In genomic region chr18:42074704-42075103, GRCh38 we compare ENCODE assay signal across 35 cellular contexts.
"Had no signal": no experiment of that assay in that cellular context is flagged by ENCODE, and none has a peak within 500 bp of the region (broad histone marks: within the 10 kb centered on the region; RNA-seq: fewer than 3 reads in every experiment).

No MANE protein-coding gene starts in this region.

- H3K27me3 Mint-ChIP-seq: activated CD4-positive, alpha-beta T cell treated with anti-CD3 and anti-CD28 coated beads, Interleukin-2, amount 10 ng/mL, durations not matched to agents 7 days and 5 days; activated naive CD4-positive, alpha-beta T cell treated with anti-CD3 and anti-CD28 coated beads, Interleukin-2, amount 10 ng/mL, durations not matched to agents 7 days and 5 days; activated T-cell treated with anti-CD3 and anti-CD28 coated beads, Interleukin-2, amount 50 U/mL, for 24 hours; T-cell had no signal

- H3K27ac Mint-ChIP-seq: activated CD4-positive, alpha-beta T cell treated with anti-CD3 and anti-CD28 coated beads, Interleukin-2, amount 10 ng/mL, durations not matched to agents 7 days and 5 days; activated CD8-positive, alpha-beta T cell treated with anti-CD3 and anti-CD28 coated beads, Interleukin-2, amount 10 ng/mL, durations not matched to agents 7 days and 5 days; activated naive CD4-positive, alpha-beta T cell treated with anti-CD3 and anti-CD28 coated beads, Interleukin-2, amount 10 ng/mL, durations not matched to agents 7 days and 5 days; activated T-cell treated with anti-CD3 and anti-CD28 coated beads, Interleukin-2, amount 50 U/mL, for 24 hours; T-cell had no signal

- H3K4me3 Mint-ChIP-seq: activated CD4-positive, alpha-beta T cell treated with anti-CD3 and anti-CD28 coated beads, Interleukin-2, amount 10 ng/mL, durations not matched to agents 7 days and 5 days; activated CD8-positive, alpha-beta T cell treated with anti-CD3 and anti-CD28 coated beads, Interleukin-2, amount 10 ng/mL, durations not matched to agents 7 days and 5 days; activated naive CD4-positive, alpha-beta T cell treated with anti-CD3 and anti-CD28 coated beads, Interleukin-2, amount 10 ng/mL, durations not matched to agents 7 days and 5 days; activated T-cell treated with anti-CD3 and anti-CD28 coated beads, Interleukin-2, amount 50 U/mL, for 24 hours; activated T-helper 1 cell treated with anti-CD3 and anti-CD28 coated beads, Interleukin-12 subunit alpha, Interleukin-12 subunit beta, Interleukin-2, Interleukin-4 antibody, amounts not matched to agents 30 ng/mL and 10 ng/mL and 1 ng/mL, durations not matched to agents 14 hours and 24 hours and 36 hours; T-cell had no signal

- ATAC-seq: activated CD8-positive, alpha-beta T cell treated with anti-CD3 and anti-CD28 coated beads, Interleukin-2, amount 10 ng/mL, durations not matched to agents 7 days and 5 days; PC-3; T-cell had no signal

- H3K9me3 Mint-ChIP-seq: activated naive CD4-positive, alpha-beta T cell treated with anti-CD3 and anti-CD28 coated beads, Interleukin-2, amount 10 ng/mL, durations not matched to agents 7 days and 5 days; activated T-cell treated with anti-CD3 and anti-CD28 coated beads, Interleukin-2, amount 50 U/mL, for 24 hours; activated T-helper 1 cell treated with anti-CD3 and anti-CD28 coated beads, Interleukin-12 subunit alpha, Interleukin-12 subunit beta, Interleukin-2, Interleukin-4 antibody, amounts not matched to agents 30 ng/mL and 10 ng/mL and 1 ng/mL, durations not matched to agents 14 hours and 24 hours and 36 hours; T-cell had no signal

- H3K4me1 Mint-ChIP-seq: activated naive CD4-positive, alpha-beta T cell treated with anti-CD3 and anti-CD28 coated beads, Interleukin-2, amount 10 ng/mL, durations not matched to agents 7 days and 5 days had no signal

- DNase-seq: activated CD4-positive, alpha-beta T cell treated with anti-CD3 and anti-CD28 coated beads, Interleukin-2, amount 10 ng/mL, durations not matched to agents 7 days and 5 days; activated CD4-positive, alpha-beta T cell treated with anti-CD3 and anti-CD28 coated beads, Interleukin-2, amount 50 U/mL, for 48 hours; activated CD8-positive, alpha-beta T cell treated with anti-CD3 and anti-CD28 coated beads, Interleukin-2, amount 10 ng/mL, durations not matched to agents 7 days and 5 days; activated effector memory CD4-positive, alpha-beta T cell treated with Interleukin-2 at 50 U/mL for 16 hours; activated naive CD4-positive, alpha-beta T cell treated with anti-CD3 and anti-CD28 coated beads, Interleukin-2, amount 10 ng/mL, durations not matched to agents 7 days and 5 days; activated T-cell treated with anti-CD3 and anti-CD28 coated beads, Interleukin-2, amount 50 U/mL, for 24 hours; amniotic stem cell; aorta; brain microvascular endothelial cell; central memory CD4-positive, alpha-beta T cell; MM.1S; MV-4-11; NCI-H1092; NCI-H1417; NCI-H146; NCI-H187; NCI-H2029 treated with DMSO at 0.1 percent for 48 hours; NCI-H2107; NCI-H2171 treated with DMSO at 0.1 percent for 48 hours; NCI-H2227 treated with DMSO at 0.1 percent for 48 hours; NCI-H446; NCI-H510A treated with DMSO at 0.1 percent for 48 hours; NCI-H526 treated with DMSO at 0.1 percent for 48 hours; NCI-H82; NK-92 treated with Interleukin-12 subunit alpha and Interleukin-12 subunit beta, amount 100 ng/mL, for 24 hours; PC-3; Peyer's patch; RPMI8226; SHP77 treated with DMSO at 0.1 percent for 48 hours; SK-N-SH; T-cell; T-helper 2 cell; T1000; WERI-Rb-1 had no signal
